8 cellular contexts compared by ENCODE assay signal in genomic region chr20:33401042-33401921, GRCh38. TPM values are rescaled to one million over a fixed set of nuclear protein-coding genes. Genes with fewer than 3 reads are reported as not detected.
DNase-seq lines count a peak whose midpoint lies in the region; ATAC-seq and TF ChIP-seq lines count a peak whose summit lies in the region.

Gene CDK5RAP1 (minus strand): TSS chr20:33401519. CDS start chr20:33397064, 4,455 bp downstream.

- H3K4me1 Mint-ChIP-seq in nephron progenitor cell: peaks cover 38% of the 10 kb centered on the region

- peak; percentile 98 for ATAC-seq in stimulated activated naive CD8-positive, alpha-beta T cell treated with anti-CD3 and anti-CD28 coated beads, Interleukin-15, Interleukin-2, amounts not matched to agents 100 U/mL and 50 U/mL, for 24 hours

- TF ChIP-seq CTCF in fibroblast of villous mesenchyme (IDR thresholded peaks at IDR 0.05; ENCODE audit: insufficient read depth, low read depth, low read length) (no peak), nephron progenitor cell (IDR thresholded peaks at IDR 0.05) (no peak)

- H3K27me3 Mint-ChIP-seq in nephron progenitor cell (ENCODE audit: low read depth, poor library complexity): no peaks in the 10 kb centered on the region

- DNase-seq in DMS53 treated with DMSO at 0.1 percent for 48 hours (lab: John Stamatoyannopoulos, UW; ENCODE audit: unreplicated experiment): peak; percentile 71
- DNase-seq in GOT3 (lab: John Stamatoyannopoulos, UW): peak; percentile 70
- DNase-seq in MG63: peak; percentile 84
- DNase-seq in activated effector memory CD4-positive, alpha-beta T cell treated with Interleukin-2 at 50 U/mL for 16 hours: peak; percentile 77
- DNase-seq in fibroblast of villous mesenchyme (ENCODE audit: low read depth): peak; percentile 94
- DNase-seq in nephron progenitor cell: peak; percentile 82
- peak; percentile 83 for DNase-seq in stimulated activated naive CD8-positive, alpha-beta T cell treated with anti-CD3 and anti-CD28 coated beads, Interleukin-15, Interleukin-2, amounts not matched to agents 100 U/mL and 50 U/mL, for 24 hours

- H3K27me3 ChIP-seq in MG63: no peaks in the 10 kb centered on the region

- peak within 1 kb of the TSS; percentile 97 for H3K4me3 Mint-ChIP-seq in nephron progenitor cell

- peaks cover 19% of the 10 kb centered on the region for H3K36me3 Mint-ChIP-seq in nephron progenitor cell (ENCODE audit: low read depth)

- peak; percentile 92 for TF ChIP-seq POLR2A in Raji (IDR thresholded peaks at IDR 0.05; ENCODE audit: insufficient read depth, low read depth, low read length)

- H3K36me3 ChIP-seq in MG63: no peaks in the 10 kb centered on the region; the same call in none of the 2 replicates

- peak within 1 kb of the TSS; percentile 70 for H3K27ac Mint-ChIP-seq in nephron progenitor cell

- no peaks in the 10 kb centered on the region for H3K9me3 ChIP-seq in MG63

- H3K4me3 ChIP-seq in MG63 (peak within 1 kb of the TSS; percentile 88), fibroblast of villous mesenchyme (ENCODE audit: low read depth, low read length) (peak within 1 kb of the TSS; percentile 99)

- no peaks in the 10 kb centered on the region for H3K9me3 Mint-ChIP-seq in nephron progenitor cell

RNA-seq across cellular contexts. Expression of gene CDK5RAP1, which starts in this region (rescaled TPM):
- total RNA-seq in MG63 (2014; rRNA removed; shearing (Covaris generic); ENCODE audit: low replicate concordance): 25.2 and 52.2 TPM in 2 replicates
- total RNA-seq in fibroblast of villous mesenchyme: 19.3 and 22.5 TPM in 2 replicates

Comparison
In these comparisons a context has a peak if more than half of its experiments do, and no peak if none do; other contexts are left out.
1. Peak in every context shown above with its lines: DNase-seq, ATAC-seq and H3K4me3 ChIP-seq.